Comparison of ENCODE assay signal across 2 cellular contexts in genomic region chr1:212909652-212910063, GRCh38.
TF ChIP-seq lines count a peak whose summit lies in the region.

No MANE protein-coding gene starts in this region.

TF ChIP-seq in WTC11, 78 proteins besides CTCF, POLR2A, EP300 and RAD21 (continued from another document):
- TF ChIP-seq NFATC4 (CRISPR knock-in tag; IDR thresholded peaks at IDR 0.05) (peak; percentile 64; the same call in 1 of the 2 replicates), FOXP4 (CRISPR knock-in tag; IDR thresholded peaks at IDR 0.05) (no peak), ATF2 (CRISPR knock-in tag; IDR thresholded peaks at IDR 0.05; ENCODE audit: borderline replicate concordance, low read depth) (no peak), SP1 (CRISPR knock-in tag; conservative IDR thresholded peaks at IDR 0.05) (no peak), ZNF425 (CRISPR knock-in tag; conservative IDR thresholded peaks at IDR 0.05) (peak; percentile 49; the same call in 1 of the 2 replicates), ERG (CRISPR knock-in tag; IDR thresholded peaks at IDR 0.05) (peak; percentile 90), TEAD1 (CRISPR knock-in tag; IDR thresholded peaks at IDR 0.05) (no peak), ZNF416 (CRISPR knock-in tag; IDR thresholded peaks at IDR 0.05) (0 out of 2 replicates have a peak, but pooled peaks have one; percentile 17), ZNF671 (CRISPR knock-in tag; IDR thresholded peaks at IDR 0.05) (peak; percentile 11; the same call in 1 of the 2 replicates), PRRX2 (CRISPR knock-in tag; IDR thresholded peaks at IDR 0.05) (peak; percentile 80; the same call in 1 of the 2 replicates), ZNF532 (CRISPR knock-in tag; IDR thresholded peaks at IDR 0.05; ENCODE audit: borderline replicate concordance) (peak; percentile 70; the same call in 1 of the 2 replicates), EMX1 (CRISPR knock-in tag; IDR thresholded peaks at IDR 0.05) (0 out of 2 replicates have a peak, but pooled peaks have one; percentile 42)
TF ChIP-seq in WTC11: peak in this region for 8.

TF ChIP-seq in HepG2, 621 proteins besides CTCF, POLR2A, EP300 and RAD21 (continued from another document):
- TF ChIP-seq GRHL1 (CRISPR knock-in tag; conservative IDR thresholded peaks at IDR 0.05), result no peak
- no peak for TF ChIP-seq FOXP4 (CRISPR knock-in tag; IDR thresholded peaks at IDR 0.05)
- no peak for TF ChIP-seq ZNF431 (CRISPR knock-in tag; IDR thresholded peaks at IDR 0.05; ENCODE audit: borderline replicate concordance, low read depth)
- no peak for TF ChIP-seq KLF11 (CRISPR knock-in tag; IDR thresholded peaks at IDR 0.05)
- TF ChIP-seq KMT2B (CRISPR knock-in tag; IDR thresholded peaks at IDR 0.05), result no peak
- no peak for TF ChIP-seq ZNF484 (CRISPR knock-in tag; IDR thresholded peaks at IDR 0.05; ENCODE audit: borderline replicate concordance, low read depth)
- no peak for TF ChIP-seq KDM5A (IDR thresholded peaks at IDR 0.05; ENCODE audit: borderline replicate concordance, low read length)
- no peak for TF ChIP-seq SAFB2 (CRISPR knock-in tag; IDR thresholded peaks at IDR 0.05; ENCODE audit: borderline replicate concordance, low read depth)
- no peak for TF ChIP-seq MED8 (CRISPR knock-in tag; IDR thresholded peaks at IDR 0.05; ENCODE audit: insufficient replicate concordance)
- no peak for TF ChIP-seq HNRNPLL (IDR thresholded peaks at IDR 0.05; ENCODE audit: low read depth, low read length, poor library complexity, severe bottlenecking)
- TF ChIP-seq ZFY (CRISPR knock-in tag; IDR thresholded peaks at IDR 0.05), result no peak
- TF ChIP-seq DR1 (CRISPR knock-in tag; IDR thresholded peaks at IDR 0.05), result no peak
- no peak for TF ChIP-seq XBP1 (CRISPR knock-in tag; IDR thresholded peaks at IDR 0.05)
- no peak for TF ChIP-seq ZNF644 (CRISPR knock-in tag; IDR thresholded peaks at IDR 0.05; ENCODE audit: low read depth)
- no peak for TF ChIP-seq ZNF616 (CRISPR knock-in tag; IDR thresholded peaks at IDR 0.05; ENCODE audit: low read depth)
- TF ChIP-seq ZBTB34 (CRISPR knock-in tag; IDR thresholded peaks at IDR 0.05), result no peak
